Comparison of ENCODE assay signal across 23 cellular contexts in genomic region chr7:97439637-97440214, GRCh38.
DNase-seq lines count a peak whose midpoint lies in the region; ATAC-seq and TF ChIP-seq lines count a peak whose summit lies in the region.
"Had no signal": no experiment of that assay in that cellular context is flagged by ENCODE, and none has a peak within 500 bp of the region (broad histone marks: within the 10 kb centered on the region; RNA-seq: fewer than 3 reads in every experiment).

No MANE protein-coding gene starts in this region.

- no peaks in the 10 kb centered on the region for H3K36me3 Mint-ChIP-seq in activated CD8-positive, alpha-beta T cell treated with anti-CD3 and anti-CD28 coated beads for 36 hours (ENCODE audit: low read depth)

- no peak overlapping the region for H3K27ac Mint-ChIP-seq in activated CD8-positive, alpha-beta T cell treated with anti-CD3 and anti-CD28 coated beads for 36 hours
- H3K27ac Mint-ChIP-seq: CD4-positive, alpha-beta T cell; HFFc6; T-helper 1 cell treated with Interleukin-12 subunit alpha and Interleukin-12 subunit beta and Interleukin-4 antibody, amounts not matched to agents 30 μg/mL and 1 μg/mL, for 36 hours had no signal

- no peaks in the 10 kb centered on the region for H3K36me3 ChIP-seq in mesendoderm (ENCODE audit: control insufficient read depth, insufficient read depth, low read length)
- H3K36me3 ChIP-seq: BLaER1 treated with 17β-estradiol and CSF1 and Interleukin-3, amounts not matched to agents 10 nM and 100 nM; Peyer's patch had no signal

- TF ChIP-seq EP300 in Ishikawa (IDR thresholded peaks at IDR 0.05; ENCODE audit: borderline replicate concordance) = no peak

- H3K79me2 ChIP-seq in mesendoderm (ENCODE audit: control insufficient read depth, insufficient read depth, low read length) = no peaks in the 10 kb centered on the region

- H3K27me3 ChIP-seq in mesendoderm (ENCODE audit: insufficient read depth, low read length, poor library complexity) = no peaks in the 10 kb centered on the region
- H3K27me3 ChIP-seq: BLaER1 treated with 17β-estradiol and CSF1 and Interleukin-3, amounts not matched to agents 10 nM and 100 nM; Peyer's patch had no signal

- H2AK5ac ChIP-seq in mesendoderm (ENCODE audit: low read length) = no peak overlapping the region

- intact Hi-C loops in activated CD8-positive, alpha-beta T cell treated with anti-CD3 and anti-CD28 coated beads for 36 hours (cut with micrococcal nuclease) = no loop called here
- intact Hi-C loops in cardiac septum (cut with DNase I) = no loop called here

- no peaks in the 10 kb centered on the region for H3K27me3 Mint-ChIP-seq in activated CD8-positive, alpha-beta T cell treated with anti-CD3 and anti-CD28 coated beads for 36 hours
- H3K27me3 Mint-ChIP-seq: CD4-positive, alpha-beta T cell had no signal

- H3K23ac ChIP-seq in mesendoderm (ENCODE audit: low read length) = no peak overlapping the region

- WGBS in mesendoderm (ENCODE audit: extremely low coverage, insufficient coverage, low lambda C conversion rate) = no CpG with 5 or more reads among the region's 5 CpGs

- DNase-seq in NCI-H2227 (lab: John Stamatoyannopoulos, UW; ENCODE audit: unreplicated experiment) (peak; percentile 24), NCI-H2227 treated with DMSO at 0.1 percent for 48 hours (lab: John Stamatoyannopoulos, UW) (no peak), amniotic epithelial cell (ENCODE audit: low read depth) (peak; percentile 1), mesendoderm (peak; percentile 23), cardiac septum (ENCODE audit: low spot score) (no peak)
- no peak for DNase-seq in activated CD8-positive, alpha-beta T cell treated with anti-CD3 and anti-CD28 coated beads for 36 hours
- DNase-seq: CD4-positive, alpha-beta T cell; DMS79 treated with DMSO at 0.1 percent for 48 hours; GF-D8; H7; HFFc6; NCI-H1048; NCI-H1694; NCI-H2029 treated with DMSO at 0.1 percent for 48 hours; NCI-H2171 treated with DMSO at 0.1 percent for 48 hours; NCI-H446 treated with DMSO at 0.1 percent for 48 hours; Peyer's patch; SHP77 treated with DMSO at 0.1 percent for 48 hours; SW 1271 had no signal

- CTCF ChIA-PET in activated CD8-positive, alpha-beta T cell treated with anti-CD3 and anti-CD28 coated beads for 36 hours (lab: Charles Lee) = no interaction called here

- no peak overlapping the region for H2BK120ac ChIP-seq in mesendoderm (ENCODE audit: low read depth, low read length)

- H3K79me1 ChIP-seq in mesendoderm (ENCODE audit: low read length) = no peaks in the 10 kb centered on the region

- no peak for TF ChIP-seq CTCF in activated CD8-positive, alpha-beta T cell treated with anti-CD3 and anti-CD28 coated beads for 36 hours (IDR thresholded peaks at IDR 0.05)

- no peak overlapping the region for H2BK15ac ChIP-seq in mesendoderm (replicated peaks; ENCODE audit: low read depth)

- H3K4ac ChIP-seq in mesendoderm (ENCODE audit: low read depth, low read length) = no peak overlapping the region

- no peak overlapping the region for H2BK5ac ChIP-seq in mesendoderm (ENCODE audit: low read length)

- no peaks in the 10 kb centered on the region for H3K4me1 Mint-ChIP-seq in activated CD8-positive, alpha-beta T cell treated with anti-CD3 and anti-CD28 coated beads for 36 hours (ENCODE audit: low read depth)

- no peak overlapping the region for H4K5ac ChIP-seq in mesendoderm (ENCODE audit: low read length)

- H4K8ac ChIP-seq in mesendoderm (ENCODE audit: low read depth, low read length) = no peak overlapping the region

- no peak overlapping the region for H3K18ac ChIP-seq in mesendoderm (ENCODE audit: low read length)

- H3K4me2 ChIP-seq in mesendoderm (ENCODE audit: low read length) = no peak overlapping the region
- H3K4me2 ChIP-seq: BLaER1 treated with 17β-estradiol and CSF1 and Interleukin-3, amounts not matched to agents 10 nM and 100 nM had no signal

- no peak for ATAC-seq in GM21381 (IDR thresholded peaks at IDR 0.05; ENCODE audit: unreplicated experiment)
- no peak for ATAC-seq in activated CD8-positive, alpha-beta T cell treated with anti-CD3 and anti-CD28 coated beads for 36 hours

- H3K9ac ChIP-seq in mesendoderm (ENCODE audit: low read length) = no peak overlapping the region
- H3K9ac ChIP-seq: BLaER1 treated with 17β-estradiol and CSF1 and Interleukin-3, amounts not matched to agents 10 nM and 100 nM had no signal

- no peak overlapping the region for H3K4me3 ChIP-seq in mesendoderm (ENCODE audit: low read length)
- H3K4me3 ChIP-seq: BLaER1 treated with 17β-estradiol and CSF1 and Interleukin-3, amounts not matched to agents 10 nM and 100 nM; Peyer's patch had no signal

- H3K27ac ChIP-seq in mesendoderm (ENCODE audit: low read depth, low read length) = no peak overlapping the region
- H3K27ac ChIP-seq: BLaER1 treated with 17β-estradiol and CSF1 and Interleukin-3, amounts not matched to agents 10 nM and 100 nM; Peyer's patch had no signal

- POLR2A ChIA-PET in activated CD8-positive, alpha-beta T cell treated with anti-CD3 and anti-CD28 coated beads for 36 hours (lab: Charles Lee) = no interaction called here

- H3K4me3 Mint-ChIP-seq in activated CD8-positive, alpha-beta T cell treated with anti-CD3 and anti-CD28 coated beads for 36 hours = no peak overlapping the region
- H3K4me3 Mint-ChIP-seq: CD4-positive, alpha-beta T cell; HFFc6; T-helper 1 cell treated with Interleukin-12 subunit alpha and Interleukin-12 subunit beta and Interleukin-4 antibody, amounts not matched to agents 30 μg/mL and 1 μg/mL, for 36 hours had no signal

- H3K9me3 Mint-ChIP-seq in activated CD8-positive, alpha-beta T cell treated with anti-CD3 and anti-CD28 coated beads for 36 hours = peaks cover 14% of the 10 kb centered on the region

- no peak overlapping the region for H3K56ac ChIP-seq in mesendoderm (ENCODE audit: low read length)

- no peak for TF ChIP-seq RAD21 in Ishikawa (IDR thresholded peaks at IDR 0.05; ENCODE audit: low read depth)

- no peaks in the 10 kb centered on the region for H3K4me1 ChIP-seq in mesendoderm (ENCODE audit: control insufficient read depth, low read depth, low read length)
- H3K4me1 ChIP-seq: BLaER1 treated with 17β-estradiol and CSF1 and Interleukin-3, amounts not matched to agents 10 nM and 100 nM; Peyer's patch had no signal

TF ChIP-seq in Ishikawa, 13 proteins besides CTCF, POLR2A, EP300 and RAD21:
- TF ChIP-seq ZBTB7A (IDR thresholded peaks at IDR 0.05; ENCODE audit: low read depth) (no peak), USF1 (IDR thresholded peaks at IDR 0.05) (peak; percentile 31; the same call in 1 of the 2 replicates)
TF ChIP-seq in Ishikawa: peak in this region for 1.

Comparison
In these comparisons a context has a peak if more than half of its experiments do, and no peak if none do; other contexts are left out.
1. DNase-seq: peak in NCI-H2227 (single experiment), amniotic epithelial cell (single experiment) and mesendoderm (single experiment); none in NCI-H2227 treated with DMSO at 0.1 percent for 48 hours (single experiment), activated CD8-positive, alpha-beta T cell treated with anti-CD3 and anti-CD28 coated beads for 36 hours (single experiment) and cardiac septum (single experiment).